In genomic region chr10:6202684-6203330, GRCh38 we compare ENCODE assay signal across 1 cellular context.
TF ChIP-seq lines count a peak whose summit lies in the region.

PFKFB3 (plus strand) TSS chr10:6202932; CDS start chr10:6203261, 329 bp downstream.

TF ChIP-seq in HEK293, 187 proteins besides CTCF, POLR2A, EP300 and RAD21 (continued from another document and continues in another):
- TF ChIP-seq PATZ1 (tag by site-specific recombination; IDR thresholded peaks at IDR 0.05) (peak; percentile 96), ZNF366 (tag by site-specific recombination; conservative IDR thresholded peaks at IDR 0.05) (0 out of 2 replicates have a peak, but pooled peaks have one; percentile 30), ZNF548 (tag by site-specific recombination; IDR thresholded peaks at IDR 0.05) (no peak), KLF7 (tag by site-specific recombination; IDR thresholded peaks at IDR 0.05; ENCODE audit: borderline replicate concordance) (peak; percentile 63; the same call in 1 of the 2 replicates), ZNF280C (tag by site-specific recombination; IDR thresholded peaks at IDR 0.05) (no peak), ZNF544 (tag by site-specific recombination; IDR thresholded peaks at IDR 0.05) (no peak), SP7 (tag by site-specific recombination; IDR thresholded peaks at IDR 0.05) (peak; percentile 86), MEIS1 (CRISPR knock-in tag; IDR thresholded peaks at IDR 0.05; ENCODE audit: borderline replicate concordance) (no peak), ZNF645 (tag by site-specific recombination; IDR thresholded peaks at IDR 0.05) (no peak), REST (tag by site-specific recombination; IDR thresholded peaks at IDR 0.05) (no peak; the same call in 1 of the 2 replicates), RBAK (tag by site-specific recombination; IDR thresholded peaks at IDR 0.05) (no peak), ZNF518A (tag by site-specific recombination; conservative IDR thresholded peaks at IDR 0.05; ENCODE audit: low read depth) (no peak), ZNF449 (tag by site-specific recombination; IDR thresholded peaks at IDR 0.05) (peak; percentile 67), FEZF1 (tag by site-specific recombination; IDR thresholded peaks at IDR 0.05) (no peak), ZNF830 (tag by site-specific recombination; IDR thresholded peaks at IDR 0.05; ENCODE audit: low read depth) (no peak), ZNF404 (tag by site-specific recombination; IDR thresholded peaks at IDR 0.05) (no peak), ZNF776 (tag by site-specific recombination; IDR thresholded peaks at IDR 0.05; ENCODE audit: borderline replicate concordance) (no peak), ZNF274 (IDR thresholded peaks at IDR 0.05; ENCODE audit: low read length) (no peak), ZNF274 (tag by site-specific recombination; IDR thresholded peaks at IDR 0.05; ENCODE audit: borderline replicate concordance) (no peak), MYNN (tag by site-specific recombination; IDR thresholded peaks at IDR 0.05; ENCODE audit: borderline replicate concordance) (no peak), BCL6B (tag by site-specific recombination; IDR thresholded peaks at IDR 0.05) (no peak), ZNF211 (tag by site-specific recombination; IDR thresholded peaks at IDR 0.05; ENCODE audit: low read depth) (no peak), ZNF473 (tag by site-specific recombination; IDR thresholded peaks at IDR 0.05) (no peak), ZNF561 (tag by site-specific recombination; IDR thresholded peaks at IDR 0.05; ENCODE audit: borderline replicate concordance) (no peak; the same call in none of the 2 replicates), PRDM1 (tag by site-specific recombination; IDR thresholded peaks at IDR 0.05) (no peak), ZEB2 (tag by site-specific recombination; IDR thresholded peaks at IDR 0.05) (peak; percentile 85), ZXDB (tag by site-specific recombination; IDR thresholded peaks at IDR 0.05) (peak; percentile 87), ZNF514 (tag by site-specific recombination; IDR thresholded peaks at IDR 0.05) (no peak), ZNF292 (tag by site-specific recombination; IDR thresholded peaks at IDR 0.05; ENCODE audit: borderline replicate concordance, low read depth) (no peak), ZNF138 (tag by site-specific recombination; IDR thresholded peaks at IDR 0.05; ENCODE audit: borderline replicate concordance) (no peak), ZFP69B (tag by site-specific recombination; IDR thresholded peaks at IDR 0.05) (peak; percentile 47; the same call in 1 of the 2 replicates), ZBTB21 (tag by site-specific recombination; IDR thresholded peaks at IDR 0.05) (peak; percentile 23; the same call in 1 of the 2 replicates), ZNF19 (tag by site-specific recombination; IDR thresholded peaks at IDR 0.05; ENCODE audit: low read depth) (no peak), BCL11B (tag by site-specific recombination; IDR thresholded peaks at IDR 0.05; ENCODE audit: low read depth) (no peak), ZBTB11 (tag by site-specific recombination; conservative IDR thresholded peaks at IDR 0.05; ENCODE audit: low read depth) (peak; percentile 56; the same call in 1 of the 2 replicates), ZNF707 (tag by site-specific recombination; IDR thresholded peaks at IDR 0.05) (no peak), ZNF580 (tag by site-specific recombination; IDR thresholded peaks at IDR 0.05) (0 out of 2 replicates have a peak, but pooled peaks have one; percentile 30), ZNF2 (tag by site-specific recombination; IDR thresholded peaks at IDR 0.05) (peak; percentile 86), ZBTB17 (tag by site-specific recombination; IDR thresholded peaks at IDR 0.05) (peak; percentile 85), ZNF426 (tag by site-specific recombination; IDR thresholded peaks at IDR 0.05) (no peak)
